ENCODE assay signal across 1 cellular context in the genomic region with DNA sequence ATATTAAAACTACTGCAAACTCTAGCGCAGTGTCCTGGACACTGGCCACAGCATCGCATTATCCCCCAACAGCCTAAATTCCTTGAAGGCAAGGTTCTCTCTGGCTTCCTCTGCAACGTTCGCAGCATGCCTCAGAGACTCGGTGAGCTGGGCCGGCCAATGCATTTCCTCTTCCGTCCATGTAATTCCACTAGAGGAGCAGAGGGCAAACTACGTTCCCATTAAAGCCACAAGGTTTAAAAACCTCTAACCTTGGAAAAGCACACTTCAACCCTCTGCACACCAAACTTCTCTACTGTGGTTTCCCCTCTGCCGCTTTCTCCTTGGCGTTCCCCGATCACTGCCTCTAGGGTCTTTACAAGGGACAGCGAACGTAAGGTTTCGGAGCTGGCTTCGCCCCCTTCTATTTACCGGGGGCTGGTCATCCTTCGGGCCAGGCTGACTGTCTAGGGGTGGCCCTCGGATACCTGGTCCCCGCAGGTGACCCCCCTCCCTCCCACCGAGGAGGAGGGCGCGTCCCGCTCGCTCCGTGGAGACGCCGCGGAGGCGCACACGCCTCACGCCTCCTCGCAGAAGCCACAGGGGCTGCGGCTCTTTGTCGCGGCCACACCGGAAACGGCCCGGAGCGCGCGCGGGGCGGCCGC.
A peak's percentile ranks its signal among the peaks of the same experiment; 100 is the strongest.
TF ChIP-seq lines count a peak whose summit lies in the region.

No MANE protein-coding gene starts in this region.

TF ChIP-seq in GM12878, 131 proteins besides CTCF, POLR2A, EP300 and RAD21 (continued from another document and continues in another):
- TF ChIP-seq, protein P1, sequence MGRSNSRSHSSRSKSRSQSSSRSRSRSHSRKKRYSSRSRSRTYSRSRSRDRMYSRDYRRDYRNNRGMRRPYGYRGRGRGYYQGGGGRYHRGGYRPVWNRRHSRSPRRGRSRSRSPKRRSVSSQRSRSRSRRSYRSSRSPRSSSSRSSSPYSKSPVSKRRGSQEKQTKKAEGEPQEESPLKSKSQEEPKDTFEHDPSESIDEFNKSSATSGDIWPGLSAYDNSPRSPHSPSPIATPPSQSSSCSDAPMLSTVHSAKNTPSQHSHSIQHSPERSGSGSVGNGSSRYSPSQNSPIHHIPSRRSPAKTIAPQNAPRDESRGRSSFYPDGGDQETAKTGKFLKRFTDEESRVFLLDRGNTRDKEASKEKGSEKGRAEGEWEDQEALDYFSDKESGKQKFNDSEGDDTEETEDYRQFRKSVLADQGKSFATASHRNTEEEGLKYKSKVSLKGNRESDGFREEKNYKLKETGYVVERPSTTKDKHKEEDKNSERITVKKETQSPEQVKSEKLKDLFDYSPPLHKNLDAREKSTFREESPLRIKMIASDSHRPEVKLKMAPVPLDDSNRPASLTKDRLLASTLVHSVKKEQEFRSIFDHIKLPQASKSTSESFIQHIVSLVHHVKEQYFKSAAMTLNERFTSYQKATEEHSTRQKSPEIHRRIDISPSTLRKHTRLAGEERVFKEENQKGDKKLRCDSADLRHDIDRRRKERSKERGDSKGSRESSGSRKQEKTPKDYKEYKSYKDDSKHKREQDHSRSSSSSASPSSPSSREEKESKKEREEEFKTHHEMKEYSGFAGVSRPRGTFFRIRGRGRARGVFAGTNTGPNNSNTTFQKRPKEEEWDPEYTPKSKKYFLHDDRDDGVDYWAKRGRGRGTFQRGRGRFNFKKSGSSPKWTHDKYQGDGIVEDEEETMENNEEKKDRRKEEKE (IDR thresholded peaks at IDR 0.05) = no peak
- TF ChIP-seq, protein P2, sequence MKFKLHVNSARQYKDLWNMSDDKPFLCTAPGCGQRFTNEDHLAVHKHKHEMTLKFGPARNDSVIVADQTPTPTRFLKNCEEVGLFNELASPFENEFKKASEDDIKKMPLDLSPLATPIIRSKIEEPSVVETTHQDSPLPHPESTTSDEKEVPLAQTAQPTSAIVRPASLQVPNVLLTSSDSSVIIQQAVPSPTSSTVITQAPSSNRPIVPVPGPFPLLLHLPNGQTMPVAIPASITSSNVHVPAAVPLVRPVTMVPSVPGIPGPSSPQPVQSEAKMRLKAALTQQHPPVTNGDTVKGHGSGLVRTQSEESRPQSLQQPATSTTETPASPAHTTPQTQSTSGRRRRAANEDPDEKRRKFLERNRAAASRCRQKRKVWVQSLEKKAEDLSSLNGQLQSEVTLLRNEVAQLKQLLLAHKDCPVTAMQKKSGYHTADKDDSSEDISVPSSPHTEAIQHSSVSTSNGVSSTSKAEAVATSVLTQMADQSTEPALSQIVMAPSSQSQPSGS (IDR thresholded peaks at IDR 0.05; ENCODE audit: low read length) = no peak
- TF ChIP-seq IKZF2 (IDR thresholded peaks at IDR 0.05) = no peak
- TF ChIP-seq, protein P3, sequence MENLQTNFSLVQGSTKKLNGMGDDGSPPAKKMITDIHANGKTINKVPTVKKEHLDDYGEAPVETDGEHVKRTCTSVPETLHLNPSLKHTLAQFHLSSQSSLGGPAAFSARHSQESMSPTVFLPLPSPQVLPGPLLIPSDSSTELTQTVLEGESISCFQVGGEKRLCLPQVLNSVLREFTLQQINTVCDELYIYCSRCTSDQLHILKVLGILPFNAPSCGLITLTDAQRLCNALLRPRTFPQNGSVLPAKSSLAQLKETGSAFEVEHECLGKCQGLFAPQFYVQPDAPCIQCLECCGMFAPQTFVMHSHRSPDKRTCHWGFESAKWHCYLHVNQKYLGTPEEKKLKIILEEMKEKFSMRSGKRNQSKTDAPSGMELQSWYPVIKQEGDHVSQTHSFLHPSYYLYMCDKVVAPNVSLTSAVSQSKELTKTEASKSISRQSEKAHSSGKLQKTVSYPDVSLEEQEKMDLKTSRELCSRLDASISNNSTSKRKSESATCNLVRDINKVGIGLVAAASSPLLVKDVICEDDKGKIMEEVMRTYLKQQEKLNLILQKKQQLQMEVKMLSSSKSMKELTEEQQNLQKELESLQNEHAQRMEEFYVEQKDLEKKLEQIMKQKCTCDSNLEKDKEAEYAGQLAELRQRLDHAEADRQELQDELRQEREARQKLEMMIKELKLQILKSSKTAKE (IDR thresholded peaks at IDR 0.05; ENCODE audit: low read depth, poor library complexity, severe bottlenecking) = no peak
- TF ChIP-seq RCOR1 (conservative IDR thresholded peaks at IDR 0.05; ENCODE audit: low read depth, low read length) = 0 out of 2 replicates have a peak, but pooled peaks have one; percentile 24
- TF ChIP-seq YY1 (IDR thresholded peaks at IDR 0.05; ENCODE audit: low read depth, low read length) = no peak
- TF ChIP-seq, protein P4, sequence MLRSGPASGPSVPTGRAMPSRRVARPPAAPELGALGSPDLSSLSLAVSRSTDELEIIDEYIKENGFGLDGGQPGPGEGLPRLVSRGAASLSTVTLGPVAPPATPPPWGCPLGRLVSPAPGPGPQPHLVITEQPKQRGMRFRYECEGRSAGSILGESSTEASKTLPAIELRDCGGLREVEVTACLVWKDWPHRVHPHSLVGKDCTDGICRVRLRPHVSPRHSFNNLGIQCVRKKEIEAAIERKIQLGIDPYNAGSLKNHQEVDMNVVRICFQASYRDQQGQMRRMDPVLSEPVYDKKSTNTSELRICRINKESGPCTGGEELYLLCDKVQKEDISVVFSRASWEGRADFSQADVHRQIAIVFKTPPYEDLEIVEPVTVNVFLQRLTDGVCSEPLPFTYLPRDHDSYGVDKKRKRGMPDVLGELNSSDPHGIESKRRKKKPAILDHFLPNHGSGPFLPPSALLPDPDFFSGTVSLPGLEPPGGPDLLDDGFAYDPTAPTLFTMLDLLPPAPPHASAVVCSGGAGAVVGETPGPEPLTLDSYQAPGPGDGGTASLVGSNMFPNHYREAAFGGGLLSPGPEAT (IDR thresholded peaks at IDR 0.05; ENCODE audit: low read depth) = peak; percentile 21; the same call in 1 of the 2 replicates
- no peak for TF ChIP-seq MTA3 (IDR thresholded peaks at IDR 0.05; ENCODE audit: borderline replicate concordance, low read length)
- peak; percentile 19; the same call in 1 of the 2 replicates for TF ChIP-seq MTA2 (IDR thresholded peaks at IDR 0.05; ENCODE audit: low read depth)
- TF ChIP-seq, protein P5, sequence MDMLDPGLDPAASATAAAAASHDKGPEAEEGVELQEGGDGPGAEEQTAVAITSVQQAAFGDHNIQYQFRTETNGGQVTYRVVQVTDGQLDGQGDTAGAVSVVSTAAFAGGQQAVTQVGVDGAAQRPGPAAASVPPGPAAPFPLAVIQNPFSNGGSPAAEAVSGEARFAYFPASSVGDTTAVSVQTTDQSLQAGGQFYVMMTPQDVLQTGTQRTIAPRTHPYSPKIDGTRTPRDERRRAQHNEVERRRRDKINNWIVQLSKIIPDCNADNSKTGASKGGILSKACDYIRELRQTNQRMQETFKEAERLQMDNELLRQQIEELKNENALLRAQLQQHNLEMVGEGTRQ (IDR thresholded peaks at IDR 0.05; ENCODE audit: borderline replicate concordance, low read depth, low read length) = no peak
- no peak for TF ChIP-seq ATF7 (IDR thresholded peaks at IDR 0.05; ENCODE audit: low read depth)
- no peak for TF ChIP-seq SREBF2 (IDR thresholded peaks at IDR 0.05; ENCODE audit: low read length)
- TF ChIP-seq NR2C1 (IDR thresholded peaks at IDR 0.05) = no peak
- TF ChIP-seq RAD51 (IDR thresholded peaks at IDR 0.05) = no peak
- TF ChIP-seq CHD2 (IDR thresholded peaks at IDR 0.05; ENCODE audit: borderline replicate concordance, low read depth, low read length) = no peak
- TF ChIP-seq NRF1 (conservative IDR thresholded peaks at IDR 0.05; ENCODE audit: low read depth, low read length) = no peak
- TF ChIP-seq, protein P6, sequence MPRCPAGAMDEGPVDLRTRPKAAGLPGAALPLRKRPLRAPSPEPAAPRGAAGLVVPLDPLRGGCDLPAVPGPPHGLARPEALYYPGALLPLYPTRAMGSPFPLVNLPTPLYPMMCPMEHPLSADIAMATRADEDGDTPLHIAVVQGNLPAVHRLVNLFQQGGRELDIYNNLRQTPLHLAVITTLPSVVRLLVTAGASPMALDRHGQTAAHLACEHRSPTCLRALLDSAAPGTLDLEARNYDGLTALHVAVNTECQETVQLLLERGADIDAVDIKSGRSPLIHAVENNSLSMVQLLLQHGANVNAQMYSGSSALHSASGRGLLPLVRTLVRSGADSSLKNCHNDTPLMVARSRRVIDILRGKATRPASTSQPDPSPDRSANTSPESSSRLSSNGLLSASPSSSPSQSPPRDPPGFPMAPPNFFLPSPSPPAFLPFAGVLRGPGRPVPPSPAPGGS (IDR thresholded peaks at IDR 0.05; ENCODE audit: borderline replicate concordance, insufficient read depth, low read depth, low read length, poor library complexity, severe bottlenecking) = no peak
- TF ChIP-seq POLR2AphosphoS5 (IDR thresholded peaks at IDR 0.05; ENCODE audit: low read length) = no peak; the same call in 1 of the 2 replicates
- TF ChIP-seq EED (IDR thresholded peaks at IDR 0.05; ENCODE audit: low read depth) = peak; percentile 26; the same call in 1 of the 2 replicates
- no peak for TF ChIP-seq ZNF24 (IDR thresholded peaks at IDR 0.05)
- TF ChIP-seq, protein P7, sequence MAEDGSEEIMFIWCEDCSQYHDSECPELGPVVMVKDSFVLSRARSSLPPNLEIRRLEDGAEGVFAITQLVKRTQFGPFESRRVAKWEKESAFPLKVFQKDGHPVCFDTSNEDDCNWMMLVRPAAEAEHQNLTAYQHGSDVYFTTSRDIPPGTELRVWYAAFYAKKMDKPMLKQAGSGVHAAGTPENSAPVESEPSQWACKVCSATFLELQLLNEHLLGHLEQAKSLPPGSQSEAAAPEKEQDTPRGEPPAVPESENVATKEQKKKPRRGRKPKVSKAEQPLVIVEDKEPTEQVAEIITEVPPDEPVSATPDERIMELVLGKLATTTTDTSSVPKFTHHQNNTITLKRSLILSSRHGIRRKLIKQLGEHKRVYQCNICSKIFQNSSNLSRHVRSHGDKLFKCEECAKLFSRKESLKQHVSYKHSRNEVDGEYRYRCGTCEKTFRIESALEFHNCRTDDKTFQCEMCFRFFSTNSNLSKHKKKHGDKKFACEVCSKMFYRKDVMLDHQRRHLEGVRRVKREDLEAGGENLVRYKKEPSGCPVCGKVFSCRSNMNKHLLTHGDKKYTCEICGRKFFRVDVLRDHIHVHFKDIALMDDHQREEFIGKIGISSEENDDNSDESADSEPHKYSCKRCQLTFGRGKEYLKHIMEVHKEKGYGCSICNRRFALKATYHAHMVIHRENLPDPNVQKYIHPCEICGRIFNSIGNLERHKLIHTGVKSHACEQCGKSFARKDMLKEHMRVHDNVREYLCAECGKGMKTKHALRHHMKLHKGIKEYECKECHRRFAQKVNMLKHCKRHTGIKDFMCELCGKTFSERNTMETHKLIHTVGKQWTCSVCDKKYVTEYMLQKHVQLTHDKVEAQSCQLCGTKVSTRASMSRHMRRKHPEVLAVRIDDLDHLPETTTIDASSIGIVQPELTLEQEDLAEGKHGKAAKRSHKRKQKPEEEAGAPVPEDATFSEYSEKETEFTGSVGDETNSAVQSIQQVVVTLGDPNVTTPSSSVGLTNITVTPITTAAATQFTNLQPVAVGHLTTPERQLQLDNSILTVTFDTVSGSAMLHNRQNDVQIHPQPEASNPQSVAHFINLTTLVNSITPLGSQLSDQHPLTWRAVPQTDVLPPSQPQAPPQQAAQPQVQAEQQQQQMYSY (CRISPR knock-in tag; IDR thresholded peaks at IDR 0.05) = no peak
- TF ChIP-seq, protein P8, sequence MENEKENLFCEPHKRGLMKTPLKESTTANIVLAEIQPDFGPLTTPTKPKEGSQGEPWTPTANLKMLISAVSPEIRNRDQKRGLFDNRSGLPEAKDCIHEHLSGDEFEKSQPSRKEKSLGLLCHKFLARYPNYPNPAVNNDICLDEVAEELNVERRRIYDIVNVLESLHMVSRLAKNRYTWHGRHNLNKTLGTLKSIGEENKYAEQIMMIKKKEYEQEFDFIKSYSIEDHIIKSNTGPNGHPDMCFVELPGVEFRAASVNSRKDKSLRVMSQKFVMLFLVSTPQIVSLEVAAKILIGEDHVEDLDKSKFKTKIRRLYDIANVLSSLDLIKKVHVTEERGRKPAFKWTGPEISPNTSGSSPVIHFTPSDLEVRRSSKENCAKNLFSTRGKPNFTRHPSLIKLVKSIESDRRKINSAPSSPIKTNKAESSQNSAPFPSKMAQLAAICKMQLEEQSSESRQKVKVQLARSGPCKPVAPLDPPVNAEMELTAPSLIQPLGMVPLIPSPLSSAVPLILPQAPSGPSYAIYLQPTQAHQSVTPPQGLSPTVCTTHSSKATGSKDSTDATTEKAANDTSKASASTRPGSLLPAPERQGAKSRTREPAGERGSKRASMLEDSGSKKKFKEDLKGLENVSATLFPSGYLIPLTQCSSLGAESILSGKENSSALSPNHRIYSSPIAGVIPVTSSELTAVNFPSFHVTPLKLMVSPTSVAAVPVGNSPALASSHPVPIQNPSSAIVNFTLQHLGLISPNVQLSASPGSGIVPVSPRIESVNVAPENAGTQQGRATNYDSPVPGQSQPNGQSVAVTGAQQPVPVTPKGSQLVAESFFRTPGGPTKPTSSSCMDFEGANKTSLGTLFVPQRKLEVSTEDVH (IDR thresholded peaks at IDR 0.05; ENCODE audit: low read depth, partially characterized antibody) = no peak
- TF ChIP-seq FOXK2 (IDR thresholded peaks at IDR 0.05) = no peak
- TF ChIP-seq HDGF (IDR thresholded peaks at IDR 0.05) = 0 out of 2 replicates have a peak, but pooled peaks have one; percentile 17
- no peak for TF ChIP-seq JUNB (IDR thresholded peaks at IDR 0.05)
- no peak for TF ChIP-seq FOXM1 (IDR thresholded peaks at IDR 0.05; ENCODE audit: low read depth, low read length)
- TF ChIP-seq SIN3A (IDR thresholded peaks at IDR 0.05; ENCODE audit: low read depth, low read length) = no peak
- no peak for TF ChIP-seq ZZZ3 (IDR thresholded peaks at IDR 0.05; ENCODE audit: control insufficient read depth, insufficient read length, low read depth)
- TF ChIP-seq BHLHE40 (IDR thresholded peaks at IDR 0.05; ENCODE audit: borderline replicate concordance in 1 of 2, low read depth in 2 of 2, low read length in 1 of 2) = peak; percentile 12 to 67; a peak in 2 of 4 replicates
- no peak for TF ChIP-seq HCFC1 (IDR thresholded peaks at IDR 0.05; ENCODE audit: low read length)
- TF ChIP-seq ESRRA (IDR thresholded peaks at IDR 0.05; ENCODE audit: low read length) = no peak
- no peak for TF ChIP-seq ETV6 (conservative IDR thresholded peaks at IDR 0.05 in 1 of 2, IDR thresholded peaks at IDR 0.05 in 1 of 2; ENCODE audit: borderline replicate concordance in 1 of 2, low read depth in 1 of 2)
- no peak for TF ChIP-seq HDAC2 (IDR thresholded peaks at IDR 0.05)
- TF ChIP-seq, protein P9, sequence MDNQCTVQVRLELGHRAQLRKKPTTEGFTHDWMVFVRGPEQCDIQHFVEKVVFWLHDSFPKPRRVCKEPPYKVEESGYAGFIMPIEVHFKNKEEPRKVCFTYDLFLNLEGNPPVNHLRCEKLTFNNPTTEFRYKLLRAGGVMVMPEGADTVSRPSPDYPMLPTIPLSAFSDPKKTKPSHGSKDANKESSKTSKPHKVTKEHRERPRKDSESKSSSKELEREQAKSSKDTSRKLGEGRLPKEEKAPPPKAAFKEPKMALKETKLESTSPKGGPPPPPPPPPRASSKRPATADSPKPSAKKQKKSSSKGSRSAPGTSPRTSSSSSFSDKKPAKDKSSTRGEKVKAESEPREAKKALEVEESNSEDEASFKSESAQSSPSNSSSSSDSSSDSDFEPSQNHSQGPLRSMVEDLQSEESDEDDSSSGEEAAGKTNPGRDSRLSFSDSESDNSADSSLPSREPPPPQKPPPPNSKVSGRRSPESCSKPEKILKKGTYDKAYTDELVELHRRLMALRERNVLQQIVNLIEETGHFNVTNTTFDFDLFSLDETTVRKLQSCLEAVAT (IDR thresholded peaks at IDR 0.05) = 0 out of 2 replicates have a peak, but pooled peaks have one; percentile 19
- TF ChIP-seq, protein P10, sequence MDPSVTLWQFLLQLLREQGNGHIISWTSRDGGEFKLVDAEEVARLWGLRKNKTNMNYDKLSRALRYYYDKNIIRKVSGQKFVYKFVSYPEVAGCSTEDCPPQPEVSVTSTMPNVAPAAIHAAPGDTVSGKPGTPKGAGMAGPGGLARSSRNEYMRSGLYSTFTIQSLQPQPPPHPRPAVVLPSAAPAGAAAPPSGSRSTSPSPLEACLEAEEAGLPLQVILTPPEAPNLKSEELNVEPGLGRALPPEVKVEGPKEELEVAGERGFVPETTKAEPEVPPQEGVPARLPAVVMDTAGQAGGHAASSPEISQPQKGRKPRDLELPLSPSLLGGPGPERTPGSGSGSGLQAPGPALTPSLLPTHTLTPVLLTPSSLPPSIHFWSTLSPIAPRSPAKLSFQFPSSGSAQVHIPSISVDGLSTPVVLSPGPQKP (IDR thresholded peaks at IDR 0.05; ENCODE audit: low read depth, low read length) = no peak
- TF ChIP-seq CBX3 (IDR thresholded peaks at IDR 0.05; ENCODE audit: borderline replicate concordance, low read depth) = no peak
- peak; percentile 67 for TF ChIP-seq IKZF1 (conservative IDR thresholded peaks at IDR 0.05)
